ENCODE assay signal across 20 cellular contexts in the genomic region with DNA sequence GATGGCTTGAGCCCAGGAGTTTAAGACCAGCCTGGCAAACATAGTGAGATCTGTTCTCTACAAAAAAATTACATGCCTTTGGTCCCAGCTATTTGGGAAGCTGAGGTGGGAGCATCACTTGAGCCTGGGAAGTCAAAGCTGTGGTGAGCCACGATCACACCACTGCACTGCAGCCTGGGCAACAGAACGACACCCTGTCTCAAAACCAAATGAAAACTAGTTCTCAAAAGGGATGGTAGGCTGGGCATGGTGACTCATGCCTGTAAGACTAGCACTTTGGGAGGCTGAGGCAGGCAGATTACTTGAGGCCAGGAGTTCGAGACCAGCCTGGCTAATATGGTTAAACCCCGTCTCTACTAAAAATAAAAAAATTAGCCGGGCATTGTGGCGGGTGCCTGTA. TPM values are rescaled to one million over a fixed set of nuclear protein-coding genes. Genes with fewer than 3 reads are reported as not detected.
DNase-seq lines count a peak whose midpoint lies in the region; ATAC-seq and TF ChIP-seq lines count a peak whose summit lies in the region.
"Had no signal": no experiment of that assay in that cellular context is flagged by ENCODE, and none has a peak within 500 bp of the region (broad histone marks: within the 10 kb centered on the region; RNA-seq: fewer than 3 reads in every experiment).

No MANE protein-coding gene starts in this region.

- peak overlapping the region; percentile 5 for H4K8ac ChIP-seq in mesendoderm (ENCODE audit: low read depth, low read length)

- no peak overlapping the region for H3K56ac ChIP-seq in mesendoderm (ENCODE audit: low read length)

- no peaks in the 10 kb centered on the region for H3K9me3 ChIP-seq in vagina
- H3K9me3 ChIP-seq: Caco-2, pancreas, upper lobe of right lung had no signal

- no peak overlapping the region for H2AK5ac ChIP-seq in mesendoderm (ENCODE audit: low read length)

- H3K27ac ChIP-seq in mesendoderm (ENCODE audit: low read depth, low read length) (no peak overlapping the region), vagina (peak overlapping the region; percentile 40)
- H3K27ac ChIP-seq: KMS-11, pancreas, upper lobe of right lung had no signal

- POLR2A ChIA-PET in activated naive CD8-positive, alpha-beta T cell treated with anti-CD3 and anti-CD28 coated beads, Interleukin-2, amount 10 ng/mL, durations not matched to agents 7 days and 5 days (lab: Charles Lee) = interaction anchor here (0.6 kb wide), 1 partner anchor 1071 kb away, joined by 3 read pairs; no protein-coding TSS in a partner anchor
- POLR2A ChIA-PET in activated CD8-positive, alpha-beta T cell treated with anti-CD3 and anti-CD28 coated beads, Interleukin-2, amount 10 ng/mL, durations not matched to agents 7 days and 5 days (lab: Charles Lee) = interaction anchor here (1.1 kb wide), 1 partner anchor 26 kb away, joined by 3 read pairs; no protein-coding TSS in a partner anchor

- no peak overlapping the region for H2BK5ac ChIP-seq in mesendoderm (ENCODE audit: low read length)

- no peaks in the 10 kb centered on the region for H3K9me3 Mint-ChIP-seq in activated naive CD8-positive, alpha-beta T cell treated with anti-CD3 and anti-CD28 coated beads, Interleukin-2, amount 10 ng/mL, durations not matched to agents 7 days and 5 days
- no peaks in the 10 kb centered on the region for H3K9me3 Mint-ChIP-seq in activated naive CD8-positive, alpha-beta T cell treated with anti-CD3 and anti-CD28 coated beads, Interleukin-2, amount 50 U/mL, for 24 hours
- H3K9me3 Mint-ChIP-seq in activated CD8-positive, alpha-beta T cell treated with anti-CD3 and anti-CD28 coated beads, Interleukin-2, amount 10 ng/mL, durations not matched to agents 7 days and 5 days (ENCODE audit: insufficient read depth) = no peaks in the 10 kb centered on the region
- H3K9me3 Mint-ChIP-seq: activated naive CD4-positive, alpha-beta T cell treated with anti-CD3 and anti-CD28 coated beads, Interleukin-2, amount 50 U/mL, for 72 hours; endodermal cell; stimulated activated naive B cell treated with anti-CD40 and anti-IgM and Interleukin-4, amounts not matched to agents 10 μg/mL and 1 μg/mL and 100 μg/mL, for 72 hours; T-helper 2 cell treated with Interferon-gamma antibody and Interleukin-4, amounts not matched to agents 5 μg/mL and 100 μg/mL, for 36 hours had no signal

- no peak overlapping the region for H3K9ac ChIP-seq in mesendoderm (ENCODE audit: low read length)
- H3K9ac ChIP-seq: KMS-11 had no signal

- H3K36me3 ChIP-seq in mesendoderm (ENCODE audit: control insufficient read depth, insufficient read depth, low read length) = no peaks in the 10 kb centered on the region
- H3K36me3 ChIP-seq in vagina = peaks cover 0 to 32% of the 10 kb centered on the region in 2 donors
- H3K36me3 ChIP-seq: pancreas had no signal

- H3K27ac Mint-ChIP-seq in activated naive CD8-positive, alpha-beta T cell treated with anti-CD3 and anti-CD28 coated beads, Interleukin-2, amount 10 ng/mL, durations not matched to agents 7 days and 5 days = peak overlapping the region; percentile 13
- H3K27ac Mint-ChIP-seq in activated naive CD8-positive, alpha-beta T cell treated with anti-CD3 and anti-CD28 coated beads, Interleukin-2, amount 50 U/mL, for 24 hours = no peak overlapping the region
- peak overlapping the region; percentile 43 for H3K27ac Mint-ChIP-seq in activated CD8-positive, alpha-beta T cell treated with anti-CD3 and anti-CD28 coated beads, Interleukin-2, amount 10 ng/mL, durations not matched to agents 7 days and 5 days
- H3K27ac Mint-ChIP-seq: endodermal cell; stimulated activated naive B cell treated with anti-CD40 and anti-IgM and Interleukin-4, amounts not matched to agents 10 μg/mL and 1 μg/mL and 100 μg/mL, for 72 hours; T-helper 2 cell treated with Interferon-gamma antibody and Interleukin-4, amounts not matched to agents 5 μg/mL and 100 μg/mL, for 36 hours had no signal

- H3K4me1 Mint-ChIP-seq in activated naive CD8-positive, alpha-beta T cell treated with anti-CD3 and anti-CD28 coated beads, Interleukin-2, amount 10 ng/mL, durations not matched to agents 7 days and 5 days = peaks cover 9% of the 10 kb centered on the region
- peaks cover 2% of the 10 kb centered on the region for H3K4me1 Mint-ChIP-seq in activated naive CD8-positive, alpha-beta T cell treated with anti-CD3 and anti-CD28 coated beads, Interleukin-2, amount 50 U/mL, for 24 hours
- H3K4me1 Mint-ChIP-seq in activated CD8-positive, alpha-beta T cell treated with anti-CD3 and anti-CD28 coated beads, Interleukin-2, amount 10 ng/mL, durations not matched to agents 7 days and 5 days (ENCODE audit: low read depth) = peaks cover 12% of the 10 kb centered on the region
- H3K4me1 Mint-ChIP-seq: endodermal cell had no signal

- H3K27me3 Mint-ChIP-seq in activated naive CD8-positive, alpha-beta T cell treated with anti-CD3 and anti-CD28 coated beads, Interleukin-2, amount 10 ng/mL, durations not matched to agents 7 days and 5 days = no peaks in the 10 kb centered on the region
- no peaks in the 10 kb centered on the region for H3K27me3 Mint-ChIP-seq in activated naive CD8-positive, alpha-beta T cell treated with anti-CD3 and anti-CD28 coated beads, Interleukin-2, amount 50 U/mL, for 24 hours
- H3K27me3 Mint-ChIP-seq in activated CD8-positive, alpha-beta T cell treated with anti-CD3 and anti-CD28 coated beads, Interleukin-2, amount 10 ng/mL, durations not matched to agents 7 days and 5 days (ENCODE audit: low read depth) = no peaks in the 10 kb centered on the region
- H3K27me3 Mint-ChIP-seq: stimulated activated naive B cell treated with anti-CD40 and anti-IgM and Interleukin-4, amounts not matched to agents 10 μg/mL and 1 μg/mL and 100 μg/mL, for 72 hours had no signal

- no CpG with 5 or more reads among the region's 6 CpGs for WGBS in mesendoderm (ENCODE audit: extremely low coverage, insufficient coverage, low lambda C conversion rate)

- H3K4me1 ChIP-seq in mesendoderm (ENCODE audit: control insufficient read depth, low read depth, low read length) (no peaks in the 10 kb centered on the region), vagina (no peaks in the 10 kb centered on the region)
- H3K4me1 ChIP-seq: Caco-2, upper lobe of right lung had no signal

- peaks cover 15% of the 10 kb centered on the region for H3K36me3 Mint-ChIP-seq in activated naive CD8-positive, alpha-beta T cell treated with anti-CD3 and anti-CD28 coated beads, Interleukin-2, amount 10 ng/mL, durations not matched to agents 7 days and 5 days
- H3K36me3 Mint-ChIP-seq in activated naive CD8-positive, alpha-beta T cell treated with anti-CD3 and anti-CD28 coated beads, Interleukin-2, amount 50 U/mL, for 24 hours (ENCODE audit: low read depth) = peaks cover 9% of the 10 kb centered on the region
- H3K36me3 Mint-ChIP-seq in activated CD8-positive, alpha-beta T cell treated with anti-CD3 and anti-CD28 coated beads, Interleukin-2, amount 10 ng/mL, durations not matched to agents 7 days and 5 days (ENCODE audit: low read depth) = peaks cover 17% of the 10 kb centered on the region
- H3K36me3 Mint-ChIP-seq: activated naive CD4-positive, alpha-beta T cell treated with anti-CD3 and anti-CD28 coated beads, Interleukin-2, amount 50 U/mL, for 72 hours had no signal

- no peak overlapping the region for H3K4ac ChIP-seq in mesendoderm (ENCODE audit: low read depth, low read length)

- TF ChIP-seq POLR2A in vagina (IDR thresholded peaks at IDR 0.05) = no peak

- no peaks in the 10 kb centered on the region for H3K27me3 ChIP-seq in mesendoderm (ENCODE audit: insufficient read depth, low read length, poor library complexity)
- H3K27me3 ChIP-seq in vagina = no peaks in the 10 kb centered on the region
- H3K27me3 ChIP-seq: pancreas, upper lobe of right lung had no signal

- no peak overlapping the region for H3K18ac ChIP-seq in mesendoderm (ENCODE audit: low read length)

- no peak for ATAC-seq in activated naive CD8-positive, alpha-beta T cell treated with anti-CD3 and anti-CD28 coated beads, Interleukin-2, amount 10 ng/mL, durations not matched to agents 7 days and 5 days (ENCODE audit: low read depth)
- ATAC-seq in activated naive CD8-positive, alpha-beta T cell treated with anti-CD3 and anti-CD28 coated beads, Interleukin-2, amount 50 U/mL, for 24 hours = no peak
- ATAC-seq in activated CD8-positive, alpha-beta T cell treated with anti-CD3 and anti-CD28 coated beads, Interleukin-2, amount 10 ng/mL, durations not matched to agents 7 days and 5 days = no peak
- ATAC-seq in GM18861 (IDR thresholded peaks at IDR 0.05; ENCODE audit: unreplicated experiment) = no peak
- ATAC-seq: activated naive CD4-positive, alpha-beta T cell treated with anti-CD3 and anti-CD28 coated beads, Interleukin-2, amount 50 U/mL, for 72 hours; left colon; stimulated activated naive B cell treated with anti-CD40 and anti-IgM and Interleukin-4, amounts not matched to agents 10 μg/mL and 1 μg/mL and 100 μg/mL, for 72 hours; upper lobe of right lung had no signal

- no peak overlapping the region for H3K4me3 Mint-ChIP-seq in activated naive CD8-positive, alpha-beta T cell treated with anti-CD3 and anti-CD28 coated beads, Interleukin-2, amount 10 ng/mL, durations not matched to agents 7 days and 5 days
- no peak overlapping the region for H3K4me3 Mint-ChIP-seq in activated naive CD8-positive, alpha-beta T cell treated with anti-CD3 and anti-CD28 coated beads, Interleukin-2, amount 50 U/mL, for 24 hours
- H3K4me3 Mint-ChIP-seq in activated CD8-positive, alpha-beta T cell treated with anti-CD3 and anti-CD28 coated beads, Interleukin-2, amount 10 ng/mL, durations not matched to agents 7 days and 5 days = no peak overlapping the region
- H3K4me3 Mint-ChIP-seq: endodermal cell; stimulated activated naive B cell treated with anti-CD40 and anti-IgM and Interleukin-4, amounts not matched to agents 10 μg/mL and 1 μg/mL and 100 μg/mL, for 72 hours; T-helper 2 cell treated with Interferon-gamma antibody and Interleukin-4, amounts not matched to agents 5 μg/mL and 100 μg/mL, for 36 hours had no signal

- H3K79me1 ChIP-seq in mesendoderm (ENCODE audit: low read length) = peaks cover 4% of the 10 kb centered on the region

- no peak overlapping the region for H3K4me3 ChIP-seq in mesendoderm (ENCODE audit: low read length)
- H3K4me3 ChIP-seq in vagina = no peak overlapping the region
- H3K4me3 ChIP-seq: pancreas, upper lobe of right lung had no signal

- no peak overlapping the region for H3K23ac ChIP-seq in mesendoderm (ENCODE audit: low read length)

- DNase-seq in activated naive CD8-positive, alpha-beta T cell treated with anti-CD3 and anti-CD28 coated beads, Interleukin-2, amount 10 ng/mL, durations not matched to agents 7 days and 5 days = no peak
- no peak for DNase-seq in activated naive CD8-positive, alpha-beta T cell treated with anti-CD3 and anti-CD28 coated beads, Interleukin-2, amount 50 U/mL, for 24 hours
- no peak for DNase-seq in activated CD8-positive, alpha-beta T cell treated with anti-CD3 and anti-CD28 coated beads, Interleukin-2, amount 10 ng/mL, durations not matched to agents 7 days and 5 days
- DNase-seq in mesendoderm (no peak), vagina (ENCODE audit: extremely low spot score in 2 of 2) (no peak), NCI-H2107 (lab: John Stamatoyannopoulos, UW) (no peak), OCI-M2 (lab: John Stamatoyannopoulos, UW; ENCODE audit: unreplicated experiment) (no peak)
- DNase-seq: Caco-2; central memory CD4-positive, alpha-beta T cell; endodermal cell; hypothalamus; left colon; pancreas; Right ventricle myocardium superior; stimulated activated naive B cell treated with anti-CD40 and anti-IgM and Interleukin-4, amounts not matched to agents 10 μg/mL and 1 μg/mL and 100 μg/mL, for 72 hours; upper lobe of right lung had no signal

- CTCF ChIA-PET in activated CD8-positive, alpha-beta T cell treated with anti-CD3 and anti-CD28 coated beads, Interleukin-2, amount 10 ng/mL, durations not matched to agents 7 days and 5 days (lab: Charles Lee) = interaction anchor here (0.7 to 3.4 kb wide), 4 partner anchors 8 to 61 kb away, joined by 3 to 20 read pairs (median 4); no protein-coding TSS in a partner anchor

- intact Hi-C loops in vagina (cut with DNase I) = loop anchor here (10.0 kb wide), 1 partner anchor 206 kb away; a partner anchor contains a TSS

- H3K79me2 ChIP-seq in mesendoderm (ENCODE audit: control insufficient read depth, insufficient read depth, low read length) = peaks cover 2% of the 10 kb centered on the region

- H4K5ac ChIP-seq in mesendoderm (ENCODE audit: low read length) = no peak overlapping the region

- H3K4me2 ChIP-seq in mesendoderm (ENCODE audit: low read length) = no peak overlapping the region
- H3K4me2 ChIP-seq: KMS-11 had no signal

- no peak overlapping the region for H2BK120ac ChIP-seq in mesendoderm (ENCODE audit: low read depth, low read length)

- H2BK15ac ChIP-seq in mesendoderm (replicated peaks; ENCODE audit: low read depth) = no peak overlapping the region

- no peak for TF ChIP-seq CTCF in vagina (IDR thresholded peaks at IDR 0.05)

RNA-seq across cellular contexts. Expression of a gene that starts 31.1 kb away (rescaled TPM):
- total RNA-seq in activated naive CD8-positive, alpha-beta T cell treated with anti-CD3 and anti-CD28 coated beads, Interleukin-2, amount 10 ng/mL, durations not matched to agents 7 days and 5 days = 10 to 100 TPM; 17.1 to 17.5 TPM
- 10 to 100 TPM; 20.4 to 21.2 TPM for total RNA-seq in activated CD8-positive, alpha-beta T cell treated with anti-CD3 and anti-CD28 coated beads, Interleukin-2, amount 10 ng/mL, durations not matched to agents 7 days and 5 days
- 8.0 TPM for polyA plus RNA-seq in mesendoderm (2013, experiment 1 of 2)
- 8.3 TPM for polyA plus RNA-seq in mesendoderm (2013, experiment 2 of 2)
- 9.8 TPM for total RNA-seq in vagina

RNA-seq across cellular contexts. Expression of a gene that starts 46.5 kb away (rescaled TPM):
- total RNA-seq in activated naive CD8-positive, alpha-beta T cell treated with anti-CD3 and anti-CD28 coated beads, Interleukin-2, amount 10 ng/mL, durations not matched to agents 7 days and 5 days = 10 to 100 TPM; 21.6 to 27.3 TPM
- total RNA-seq in activated CD8-positive, alpha-beta T cell treated with anti-CD3 and anti-CD28 coated beads, Interleukin-2, amount 10 ng/mL, durations not matched to agents 7 days and 5 days = 10 to 100 TPM; 13.0 to 16.3 TPM
- 6.4 TPM for polyA plus RNA-seq in mesendoderm (2013, experiment 1 of 2)
- polyA plus RNA-seq in mesendoderm (2013, experiment 2 of 2) = 7.1 TPM
- total RNA-seq in vagina = 33.1 TPM
